ENCODE assay signal across 11 cellular contexts in genomic region chr22:47656806-47657205, GRCh38.
"Had no signal": no experiment of that assay in that cellular context is flagged by ENCODE, and none has a peak within 500 bp of the region (broad histone marks: within the 10 kb centered on the region; RNA-seq: fewer than 3 reads in every experiment).

No MANE protein-coding gene starts in this region.

- H3K27ac ChIP-seq: GM23248 had no signal

- H3K4me2 ChIP-seq: GM23338 had no signal

- H3K27ac Mint-ChIP-seq: GM23338, H9, HFFc6 had no signal

- H3K36me3 ChIP-seq: HAP-1 had no signal

- H2AFZ ChIP-seq: GM23248, GM23338 had no signal

- ATAC-seq: GM23338, HCT116 had no signal

- H3K4me3 ChIP-seq: GM23248, GM23338, HAP-1 had no signal

- DNase-seq: GM23248, GOT3, H7, H9, HCEC 1CT, HFFc6 had no signal

- H3K4me3 Mint-ChIP-seq: GM23338, H9, HFFc6 had no signal

- H3K9me3 ChIP-seq: HAP-1 had no signal

- H3K9ac ChIP-seq: GM23248 had no signal

- H3K4me1 ChIP-seq: HAP-1 had no signal

- FAIRE-seq: H1, H54 had no signal
